In genomic region chr7:101740981-101741725, GRCh38 we compare ENCODE assay signal across 9 cellular contexts.
DNase-seq lines count a peak whose midpoint lies in the region; ATAC-seq and TF ChIP-seq lines count a peak whose summit lies in the region.
"Had no signal": no experiment of that assay in that cellular context is flagged by ENCODE, and none has a peak within 500 bp of the region (broad histone marks: within the 10 kb centered on the region; RNA-seq: fewer than 3 reads in every experiment).

No MANE protein-coding gene starts in this region.

- no peaks in the 10 kb centered on the region for H3K27me3 Mint-ChIP-seq in activated CD4-positive, alpha-beta memory T cell treated with anti-CD3 and anti-CD28 coated beads, Interleukin-2, amount 10 ng/mL, durations not matched to agents 7 days and 5 days
- peaks cover 4% of the 10 kb centered on the region for H3K27me3 Mint-ChIP-seq in activated CD4-positive, alpha-beta memory T cell treated with anti-CD3 and anti-CD28 coated beads for 36 hours
- H3K27me3 Mint-ChIP-seq in nephron (ENCODE audit: low read depth): peaks cover 9% of the 10 kb centered on the region

- no peak for TF ChIP-seq CTCF in PC-3 (conservative IDR thresholded peaks at IDR 0.05; ENCODE audit: low read depth, low read length)
- TF ChIP-seq CTCF in nephron (IDR thresholded peaks at IDR 0.05; ENCODE audit: unreplicated experiment in 3 of 3): no peak

- H3K4me1 ChIP-seq in PC-3 (ENCODE audit: insufficient read depth, low read length): peaks cover 13% of the 10 kb centered on the region

- no peak overlapping the region for H3K4me2 ChIP-seq in PC-3 (ENCODE audit: low read length)

- ATAC-seq in HG02678 (IDR thresholded peaks at IDR 0.05; ENCODE audit: unreplicated experiment) (peak; percentile 57), PC-3 (no peak), HG02938 (IDR thresholded peaks at IDR 0.05; ENCODE audit: unreplicated experiment) (no peak), left lobe of liver (no peak)

- peak overlapping the region; percentile 21 for H3K4me3 Mint-ChIP-seq in activated CD4-positive, alpha-beta memory T cell treated with anti-CD3 and anti-CD28 coated beads, Interleukin-2, amount 10 ng/mL, durations not matched to agents 7 days and 5 days
- H3K4me3 Mint-ChIP-seq in activated CD4-positive, alpha-beta memory T cell treated with anti-CD3 and anti-CD28 coated beads for 36 hours: no peak overlapping the region
- peak overlapping the region; percentile 34 to 53 (median 36) for H3K4me3 Mint-ChIP-seq in nephron

- H3K79me2 ChIP-seq in PC-3 (ENCODE audit: low read length): no peaks in the 10 kb centered on the region

- POLR2A ChIA-PET in activated CD4-positive, alpha-beta memory T cell treated with anti-CD3 and anti-CD28 coated beads, Interleukin-2, amount 10 ng/mL, durations not matched to agents 7 days and 5 days (lab: Charles Lee): no interaction called here
- POLR2A ChIA-PET in activated CD4-positive, alpha-beta memory T cell treated with anti-CD3 and anti-CD28 coated beads for 36 hours (lab: Charles Lee): no interaction called here
- POLR2A ChIA-PET in PC-3 (lab: Charles Lee; ENCODE audit: unreplicated experiment): no interaction called here

- BruUV-seq in PC-3 (replicated peaks; lab: Mats Ljungman, UMichigan): no TSS peak

- H3K9me3 ChIP-seq in PC-3 (ENCODE audit: low read length): no peaks in the 10 kb centered on the region

- H3K27ac Mint-ChIP-seq in activated CD4-positive, alpha-beta memory T cell treated with anti-CD3 and anti-CD28 coated beads, Interleukin-2, amount 10 ng/mL, durations not matched to agents 7 days and 5 days: peak overlapping the region; percentile 79
- H3K27ac Mint-ChIP-seq in activated CD4-positive, alpha-beta memory T cell treated with anti-CD3 and anti-CD28 coated beads for 36 hours: no peak overlapping the region
- H3K27ac Mint-ChIP-seq in nephron: peak overlapping the region in 1 of 3 experiments; percentile 66

- CTCF ChIA-PET in activated CD4-positive, alpha-beta memory T cell treated with anti-CD3 and anti-CD28 coated beads, Interleukin-2, amount 10 ng/mL, durations not matched to agents 7 days and 5 days (lab: Charles Lee): interaction anchor here (1.3 kb wide), 1 partner anchor 73 kb away, joined by 8 read pairs; no protein-coding TSS in a partner anchor
- CTCF ChIA-PET in activated CD4-positive, alpha-beta memory T cell treated with anti-CD3 and anti-CD28 coated beads for 36 hours (lab: Charles Lee): no interaction called here
- CTCF ChIA-PET in PC-3 (lab: Charles Lee): no interaction called here

- no peaks in the 10 kb centered on the region for H3K36me3 Mint-ChIP-seq in activated CD4-positive, alpha-beta memory T cell treated with anti-CD3 and anti-CD28 coated beads, Interleukin-2, amount 10 ng/mL, durations not matched to agents 7 days and 5 days (ENCODE audit: low read depth)
- H3K36me3 Mint-ChIP-seq in activated CD4-positive, alpha-beta memory T cell treated with anti-CD3 and anti-CD28 coated beads for 36 hours: no peaks in the 10 kb centered on the region
- no peaks in the 10 kb centered on the region for H3K36me3 Mint-ChIP-seq in nephron (ENCODE audit: low read depth)

- H3K9me2 ChIP-seq in PC-3 (replicated peaks; ENCODE audit: low read length): no peaks in the 10 kb centered on the region

- no peaks in the 10 kb centered on the region for H4K20me1 ChIP-seq in PC-3 (ENCODE audit: low read length)

- H3K4me3 ChIP-seq in PC-3 (ENCODE audit: low read length): no peak overlapping the region

- no peak overlapping the region for H2AFZ ChIP-seq in PC-3 (ENCODE audit: low read length)

- no peaks in the 10 kb centered on the region for H3K27me3 ChIP-seq in PC-3 (ENCODE audit: low read length)

- H3K4me1 Mint-ChIP-seq in activated CD4-positive, alpha-beta memory T cell treated with anti-CD3 and anti-CD28 coated beads, Interleukin-2, amount 10 ng/mL, durations not matched to agents 7 days and 5 days: peaks cover 46% of the 10 kb centered on the region
- H3K4me1 Mint-ChIP-seq in activated CD4-positive, alpha-beta memory T cell treated with anti-CD3 and anti-CD28 coated beads for 36 hours (ENCODE audit: low read depth): peaks cover 9% of the 10 kb centered on the region
- H3K4me1 Mint-ChIP-seq in nephron: peaks cover 17% of the 10 kb centered on the region

- H3K9ac ChIP-seq in PC-3 (ENCODE audit: low read length): no peak overlapping the region

- peak; percentile 34 for DNase-seq in activated CD4-positive, alpha-beta memory T cell treated with anti-CD3 and anti-CD28 coated beads, Interleukin-2, amount 10 ng/mL, durations not matched to agents 7 days and 5 days
- DNase-seq in activated CD4-positive, alpha-beta memory T cell treated with anti-CD3 and anti-CD28 coated beads for 36 hours: no peak
- DNase-seq in PC-3: peak; percentile 6
- DNase-seq in left lobe of liver (ENCODE audit: low spot score): no peak
- DNase-seq in NCI-H1694 (lab: John Stamatoyannopoulos, UW): no peak
- DNase-seq: NCI-H187 had no signal

- no peaks in the 10 kb centered on the region for H3K36me3 ChIP-seq in PC-3 (ENCODE audit: low read depth, low read length)

- H3K9me3 Mint-ChIP-seq in activated CD4-positive, alpha-beta memory T cell treated with anti-CD3 and anti-CD28 coated beads, Interleukin-2, amount 10 ng/mL, durations not matched to agents 7 days and 5 days: no peaks in the 10 kb centered on the region
- H3K9me3 Mint-ChIP-seq in activated CD4-positive, alpha-beta memory T cell treated with anti-CD3 and anti-CD28 coated beads for 36 hours: no peaks in the 10 kb centered on the region
- H3K9me3 Mint-ChIP-seq in nephron: no peaks in the 10 kb centered on the region

- no peaks in the 10 kb centered on the region for H3F3A ChIP-seq in PC-3 (ENCODE audit: low read length, unreplicated experiment)

- intact Hi-C loops in activated CD4-positive, alpha-beta memory T cell treated with anti-CD3 and anti-CD28 coated beads for 36 hours (cut with micrococcal nuclease): no loop called here
- intact Hi-C loops in PC-3 (cut with micrococcal nuclease): no loop called here

- no peak overlapping the region for H3K27ac ChIP-seq in PC-3 (ENCODE audit: low read length)

Comparison
In these comparisons a context has a peak if more than half of its experiments do, and no peak if none do; other contexts are left out.
1. DNase-seq: peak in activated CD4-positive, alpha-beta memory T cell treated with anti-CD3 and anti-CD28 coated beads, Interleukin-2, amount 10 ng/mL, durations not matched to agents 7 days and 5 days (single experiment) and PC-3 (single experiment); none in activated CD4-positive, alpha-beta memory T cell treated with anti-CD3 and anti-CD28 coated beads for 36 hours (single experiment), left lobe of liver (single experiment) and NCI-H1694 (single experiment).